In genomic region chr6:16236648-16237199, GRCh38 we compare ENCODE assay signal across 8 cellular contexts. TPM values are rescaled to one million over a fixed set of nuclear protein-coding genes. Genes with fewer than 3 reads are reported as not detected.
DNase-seq lines count a peak whose midpoint lies in the region; ATAC-seq and TF ChIP-seq lines count a peak whose summit lies in the region.

No MANE protein-coding gene starts in this region.

- H3K23ac ChIP-seq in neuronal stem cell (ENCODE audit: low read depth, low read length, poor library complexity): no peak overlapping the region

- H4K91ac ChIP-seq in neuronal stem cell (ENCODE audit: low read depth, low read length, poor library complexity): no peak overlapping the region

- no peak overlapping the region for H4K8ac ChIP-seq in neuronal stem cell (ENCODE audit: low read depth, low read length)

- H3K36me3 ChIP-seq in OCI-LY3 (replicated peaks; ENCODE audit: low read depth, low read length) (no peaks in the 10 kb centered on the region), fibroblast of lung (ENCODE audit: control insufficient read depth, insufficient read depth, low read length) (no peaks in the 10 kb centered on the region), smooth muscle cell (ENCODE audit: low read depth) (no peaks in the 10 kb centered on the region), neuronal stem cell (replicated peaks in 1 of 2; ENCODE audit: control insufficient read depth in 2 of 2, insufficient read depth in 2 of 2, low read length in 2 of 2) (no peaks in the 10 kb centered on the region)

- no peak overlapping the region for H3K14ac ChIP-seq in neuronal stem cell (ENCODE audit: low read length)

- peaks cover 13% of the 10 kb centered on the region for H3K4me1 ChIP-seq in OCI-LY3 (ENCODE audit: low read length)
- H3K4me1 ChIP-seq in fibroblast of lung (ENCODE audit: control insufficient read depth, extremely low read depth, insufficient read depth, low read length): peaks cover 2% of the 10 kb centered on the region
- peaks cover 16% of the 10 kb centered on the region for H3K4me1 ChIP-seq in smooth muscle cell (ENCODE audit: low read depth)
- peaks cover 3 to 7% of the 10 kb centered on the region in 2 donors for H3K4me1 ChIP-seq in neuronal stem cell (ENCODE audit: control insufficient read depth in 2 of 2, insufficient read depth in 1 of 2, low read depth in 1 of 2, low read length in 2 of 2)

- peak; percentile 51 for ATAC-seq in GM21825 (IDR thresholded peaks at IDR 0.05; ENCODE audit: unreplicated experiment)

- H3K27me3 ChIP-seq in OCI-LY3 (ENCODE audit: low read depth, low read length) (peaks cover 30% of the 10 kb centered on the region), fibroblast of lung (ENCODE audit: control insufficient read depth, insufficient read depth, low read length) (no peaks in the 10 kb centered on the region), smooth muscle cell (ENCODE audit: low read depth) (no peaks in the 10 kb centered on the region), neuronal stem cell (ENCODE audit: control insufficient read depth in 3 of 3, insufficient read depth in 3 of 3, low read depth in 1 of 3, low read length in 3 of 3) (peaks cover 5 to 73% (median 27%) of the 10 kb centered on the region in 3 experiments)

- DNase-seq in GDM1 (lab: John Stamatoyannopoulos, UW) (peak; percentile 49), fibroblast of lung (ENCODE audit: low read depth in 2 of 2) (peak; percentile 69 to 84), smooth muscle cell (lab: John Stamatoyannopoulos, UW; ENCODE audit: unreplicated experiment) (no peak), neuronal stem cell (ENCODE audit: low spot score) (no peak), GOT3 (lab: John Stamatoyannopoulos, UW) (no peak), SKM-1 (lab: John Stamatoyannopoulos, UW; ENCODE audit: unreplicated experiment) (no peak)

- H2BK15ac ChIP-seq in neuronal stem cell (ENCODE audit: low read length): no peak overlapping the region

- peak overlapping the region; percentile 58 for H3K4me2 ChIP-seq in OCI-LY3 (ENCODE audit: low read length)
- H3K4me2 ChIP-seq in fibroblast of lung (ENCODE audit: extremely low read depth, insufficient read depth, low read length): peak overlapping the region; percentile 99
- peak overlapping the region; percentile 77 for H3K4me2 ChIP-seq in smooth muscle cell
- no peak overlapping the region for H3K4me2 ChIP-seq in neuronal stem cell (ENCODE audit: insufficient read depth, low read length, poor library complexity, severe bottlenecking)

- no peak overlapping the region for H3K4ac ChIP-seq in neuronal stem cell (ENCODE audit: low read length)

- H2BK120ac ChIP-seq in neuronal stem cell (ENCODE audit: low read depth, low read length): no peak overlapping the region

- H3K9ac ChIP-seq in OCI-LY3 (ENCODE audit: low read length) (no peak overlapping the region), fibroblast of lung (ENCODE audit: insufficient read depth, low read length) (no peak overlapping the region), smooth muscle cell (ENCODE audit: low read depth) (no peak overlapping the region), neuronal stem cell (ENCODE audit: low read depth, low read length, poor library complexity) (no peak overlapping the region)

- H3K27ac ChIP-seq in OCI-LY3 (ENCODE audit: low read length) (no peak overlapping the region), fibroblast of lung (ENCODE audit: insufficient read depth, low read length) (peak overlapping the region; percentile 42), smooth muscle cell (ENCODE audit: low read depth) (no peak overlapping the region), neuronal stem cell (replicated peaks; ENCODE audit: low read length) (no peak overlapping the region)

- H2AK5ac ChIP-seq in neuronal stem cell (ENCODE audit: low read depth, low read length): no peak overlapping the region

- no peaks in the 10 kb centered on the region for H3K79me2 ChIP-seq in OCI-LY3 (ENCODE audit: low read length)
- no peaks in the 10 kb centered on the region for H3K79me2 ChIP-seq in fibroblast of lung (ENCODE audit: control insufficient read depth, insufficient read depth, low read length)
- H3K79me2 ChIP-seq in smooth muscle cell (ENCODE audit: low read depth): no peaks in the 10 kb centered on the region

- H3K9me3 ChIP-seq in OCI-LY3 (ENCODE audit: insufficient read depth, low read length) (no peaks in the 10 kb centered on the region), fibroblast of lung (ENCODE audit: control insufficient read depth, insufficient read depth, low read depth, low read length) (no peaks in the 10 kb centered on the region), smooth muscle cell (replicated peaks; ENCODE audit: low read depth) (no peaks in the 10 kb centered on the region), neuronal stem cell (replicated peaks in 1 of 2; ENCODE audit: control insufficient read depth in 2 of 2, insufficient read depth in 1 of 2, low read depth in 1 of 2, low read length in 2 of 2) (no peaks in the 10 kb centered on the region)

- no peak overlapping the region for H2BK12ac ChIP-seq in neuronal stem cell (ENCODE audit: low read length)

- no peak for TF ChIP-seq CTCF in OCI-LY3 (IDR thresholded peaks at IDR 0.05; ENCODE audit: low read depth, low read length)
- no peak for TF ChIP-seq CTCF in fibroblast of lung (conservative IDR thresholded peaks at IDR 0.05 in 1 of 2, IDR thresholded peaks at IDR 0.05 in 1 of 2; ENCODE audit: low read depth in 1 of 2, low read length in 2 of 2)
- no peak for TF ChIP-seq CTCF in smooth muscle cell (IDR thresholded peaks at IDR 0.05; ENCODE audit: borderline replicate concordance, insufficient read depth, poor library complexity, severe bottlenecking)

- H3K4me3 ChIP-seq in OCI-LY3 (ENCODE audit: low read length) (peak overlapping the region; percentile 38), fibroblast of lung (replicated peaks in 1 of 4; ENCODE audit: control extremely low read depth in 1 of 4, insufficient read depth in 1 of 4, low read depth in 3 of 4, low read length in 4 of 4) (peak overlapping the region; percentile 34 to 47 (median 44)), smooth muscle cell (peak overlapping the region; percentile 31), neuronal stem cell (ENCODE audit: low read length in 2 of 2) (no peak overlapping the region)

- H4K20me1 ChIP-seq in OCI-LY3 (ENCODE audit: insufficient read depth, low read length) (no peaks in the 10 kb centered on the region), fibroblast of lung (ENCODE audit: control insufficient read depth, extremely low read depth, insufficient read depth, low read length) (no peaks in the 10 kb centered on the region), smooth muscle cell (ENCODE audit: low read depth) (no peaks in the 10 kb centered on the region)

- H3K79me1 ChIP-seq in neuronal stem cell (ENCODE audit: low read depth, low read length): no peaks in the 10 kb centered on the region

- H3K18ac ChIP-seq in neuronal stem cell (ENCODE audit: low read length): no peak overlapping the region

- H2AFZ ChIP-seq in OCI-LY3 (ENCODE audit: low read depth, low read length): no peak overlapping the region
- peak overlapping the region; percentile 90 for H2AFZ ChIP-seq in fibroblast of lung (ENCODE audit: low read length)
- H2AFZ ChIP-seq in smooth muscle cell (ENCODE audit: low read depth): peak overlapping the region; percentile 39
- no peak overlapping the region for H2AFZ ChIP-seq in neuronal stem cell (ENCODE audit: low read length)

- H2BK5ac ChIP-seq in neuronal stem cell (ENCODE audit: low read length): no peak overlapping the region

- peaks cover 6% of the 10 kb centered on the region for H3F3A ChIP-seq in smooth muscle cell (ENCODE audit: low read depth)

- WGBS in smooth muscle cell (ENCODE audit: low lambda C conversion rate): 46% methylated on average over 3 of the region's 3 CpGs
- no CpG with 5 or more reads among the region's 3 CpGs for WGBS in neuronal stem cell (ENCODE audit: extremely low coverage in 2 of 2, insufficient read length in 2 of 2, insufficient replicate concordance in 1 of 2), 2 donors

RNA-seq across cellular contexts. Expression of gene GMPR, which starts 1.7 kb away (rescaled TPM):
- total RNA-seq in fibroblast of lung: 7.2 and 13.2 TPM in 2 replicates
- 16.4 and 27.1 TPM in 2 replicates for polyA plus RNA-seq in fibroblast of lung
- 10.4 and 20.3 TPM in 2 replicates for polyA plus RNA-seq in fibroblast of lung (2012)
- polyA minus RNA-seq in fibroblast of lung (ENCODE audit: low replicate concordance): 17.8 and 18.3 TPM in 2 replicates
- 1.3 TPM in 1 of 2 replicates, not detected in the other for total RNA-seq in smooth muscle cell
- polyA plus RNA-seq in smooth muscle cell: 0.74 and 2.6 TPM in 2 replicates
- polyA plus RNA-seq in neuronal stem cell (2013, experiment 1 of 2): 0.20 TPM
- polyA plus RNA-seq in neuronal stem cell (2013, experiment 2 of 2): 0.54 TPM

Comparison
In these comparisons a context has a peak if more than half of its experiments do, and no peak if none do; other contexts are left out.
1. DNase-seq: peak in GDM1 (single experiment) and fibroblast of lung (2 of 2); none in smooth muscle cell (single experiment), neuronal stem cell (single experiment), GOT3 (single experiment) and SKM-1 (single experiment).
2. H2AFZ ChIP-seq: peak in fibroblast of lung (single experiment) and smooth muscle cell (single experiment); none in OCI-LY3 (single experiment) and neuronal stem cell (single experiment).
3. H3K4me3 ChIP-seq: peak in OCI-LY3 (single experiment), fibroblast of lung (4 of 4) and smooth muscle cell (single experiment); none in neuronal stem cell (0 of 2).